ENCODE assay signal across 15 cellular contexts in the genomic region with DNA sequence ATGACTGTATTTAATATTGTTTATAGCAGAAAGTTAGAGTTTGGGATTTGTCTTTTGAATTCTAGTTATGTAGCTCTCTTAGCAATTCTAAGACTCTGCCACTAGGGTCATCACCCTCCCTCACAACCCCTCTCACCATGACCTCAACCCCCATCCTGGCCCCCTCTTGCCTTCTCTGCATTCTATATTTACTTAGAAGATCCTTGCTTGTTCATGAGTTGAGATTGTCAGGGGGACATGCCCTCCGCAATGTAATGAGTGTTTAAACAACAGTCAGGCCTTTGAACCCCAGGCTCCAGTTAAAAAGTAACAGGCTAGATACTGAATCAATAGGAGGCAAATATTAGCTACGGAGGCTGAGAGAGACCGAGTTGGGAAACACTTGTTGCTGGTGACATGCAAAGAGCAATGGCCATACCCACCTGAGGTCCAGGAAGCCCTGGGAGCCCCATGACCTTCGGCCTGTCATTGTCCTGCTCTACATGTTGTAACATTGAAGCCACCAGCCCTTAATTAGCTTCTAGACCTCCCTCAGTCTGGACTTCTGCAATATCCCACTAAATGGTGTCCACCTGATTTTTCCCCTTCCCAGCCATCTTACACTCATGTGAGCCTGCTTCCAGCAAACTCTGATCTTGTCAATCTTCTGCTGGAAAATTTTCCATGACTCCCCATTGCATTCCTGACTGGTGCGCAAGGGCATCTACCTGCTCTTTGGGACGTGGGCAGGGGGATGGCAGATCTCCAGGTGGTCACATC.
"Had no signal": no experiment of that assay in that cellular context is flagged by ENCODE, and none has a peak within 500 bp of the region (broad histone marks: within the 10 kb centered on the region; RNA-seq: fewer than 3 reads in every experiment).

No MANE protein-coding gene starts in this region.

- ATAC-seq: stimulated activated memory B cell treated with anti-CD40 and anti-IgM and Interleukin-4, amounts not matched to agents 10 μg/mL and 1 μg/mL and 100 μg/mL, for 72 hours had no signal

- DNase-seq: activated CD4-positive, alpha-beta memory T cell treated with anti-CD3 and anti-CD28 coated beads, Interleukin-2, amount 10 ng/mL, durations not matched to agents 7 days and 5 days; activated CD4-positive, CD25-positive, alpha-beta regulatory T cell treated with anti-CD3 and anti-CD28 coated beads, Interleukin-2, amount 50 U/mL, for 72 hours; activated gamma-delta T cell; activated T-cell treated with anti-CD3 and anti-CD28 coated beads, Interleukin-2, amount 50 U/mL, for 48 hours; aorta; dorsolateral prefrontal cortex; foreskin fibroblast; head of caudate nucleus; left ventricle myocardium superior; right cardiac atrium had no signal

- H3K4me1 ChIP-seq: tibial artery had no signal

- H3K27ac ChIP-seq: dorsolateral prefrontal cortex, esophagus muscularis mucosa, tibial artery had no signal

- H3K4me3 ChIP-seq: dorsolateral prefrontal cortex, esophagus muscularis mucosa, tibial artery had no signal

- FAIRE-seq: bronchial epithelial cell, endometrium had no signal

- H3K9me3 ChIP-seq: esophagus muscularis mucosa, tibial artery had no signal

- H3K27me3 ChIP-seq: dorsolateral prefrontal cortex, esophagus muscularis mucosa, tibial artery had no signal

- H3K36me3 ChIP-seq: esophagus muscularis mucosa, tibial artery had no signal
